8 cellular contexts compared by ENCODE assay signal in genomic region chr4:25439913-25440477, GRCh38.
DNase-seq lines count a peak whose midpoint lies in the region; ATAC-seq and TF ChIP-seq lines count a peak whose summit lies in the region.

No MANE protein-coding gene starts in this region.

- intact Hi-C loops in Calu3 (cut with micrococcal nuclease; ENCODE audit: unreplicated experiment), result loop anchor here (2.0 to 5.0 kb wide), 3 partner anchors 67 to 317 kb away; partner anchors contain the start of gene SLC34A2

- no peak overlapping the region for H3K4me3 ChIP-seq in endodermal cell (ENCODE audit: low read length)

- no peak overlapping the region for H3K4me3 Mint-ChIP-seq in Calu3 (ENCODE audit: low read depth, unreplicated experiment)
- no peak overlapping the region for H3K4me3 Mint-ChIP-seq in endodermal cell
- no peak overlapping the region for H3K4me3 Mint-ChIP-seq in mesothelial cell of epicardium

- H3K27ac ChIP-seq in endodermal cell (ENCODE audit: low read depth, low read length) (no peak overlapping the region), substantia nigra (ENCODE audit: low read depth, low read length, poor library complexity, severe bottlenecking) (no peak overlapping the region)

- DNase-seq in Calu3, result peak; percentile 70
- DNase-seq in NCI-H446 treated with DMSO at 0.1 percent for 48 hours (lab: John Stamatoyannopoulos, UW), result peak; percentile 16
- DNase-seq in activated CD4-positive, alpha-beta T cell treated with anti-CD3 and anti-CD28 coated beads, Interleukin-2, amount 50 U/mL, for 1 hour, result peak; percentile 27
- peak; percentile 88 for DNase-seq in endodermal cell
- peak in 1 of 2 experiments; percentile 50 for DNase-seq in mesothelial cell of epicardium (ENCODE audit: low spot score in 2 of 2, unreplicated experiment in 2 of 2)
- DNase-seq in substantia nigra (lab: John Stamatoyannopoulos, UW), result peak in 34 of 49 donors; percentile 4 to 74 (median 37)

- H3K9ac ChIP-seq in endodermal cell (ENCODE audit: extremely low read depth, low read length, poor library complexity, severe bottlenecking), result no peak overlapping the region

- BruUV-seq in Calu3 (replicated peaks; lab: Mats Ljungman, UMichigan), result no TSS peak

- H3K27me3 ChIP-seq in endodermal cell (ENCODE audit: control insufficient read depth, insufficient read depth, low read length, poor library complexity, severe bottlenecking), result no peaks in the 10 kb centered on the region

- H3K36me3 Mint-ChIP-seq in Calu3 (ENCODE audit: insufficient read depth, unreplicated experiment) (peaks cover 5% of the 10 kb centered on the region), endodermal cell (ENCODE audit: low read depth) (no peaks in the 10 kb centered on the region), mesothelial cell of epicardium (peaks cover 4% of the 10 kb centered on the region)

- H3K36me3 ChIP-seq in endodermal cell (ENCODE audit: control insufficient read depth, insufficient read depth, low read length), result no peaks in the 10 kb centered on the region

- H3K27ac Mint-ChIP-seq in Calu3 (ENCODE audit: unreplicated experiment) (no peak overlapping the region), endodermal cell (no peak overlapping the region), mesothelial cell of epicardium (peak overlapping the region; percentile 41)

- CTCF ChIA-PET in Calu3 (lab: Charles Lee), result interaction anchor here (3.8 kb wide), 1 partner anchor 328 kb away, joined by 21 read pairs; no protein-coding TSS in a partner anchor

- H3K4me1 Mint-ChIP-seq in Calu3 (ENCODE audit: low read depth, unreplicated experiment) (peaks cover 27% of the 10 kb centered on the region), endodermal cell (peaks cover 4% of the 10 kb centered on the region), mesothelial cell of epicardium (peaks cover 11% of the 10 kb centered on the region)

- H3K4me1 ChIP-seq in endodermal cell (ENCODE audit: control insufficient read depth, insufficient read depth, low read length), result peaks cover 4% of the 10 kb centered on the region

- ATAC-seq in GM19438 (IDR thresholded peaks at IDR 0.05; ENCODE audit: low read depth, unreplicated experiment) (peak; percentile 94), HG03442 (IDR thresholded peaks at IDR 0.05; ENCODE audit: unreplicated experiment) (peak; percentile 85)

- H3K9me3 Mint-ChIP-seq in Calu3 (ENCODE audit: low read depth, unreplicated experiment) (no peaks in the 10 kb centered on the region), endodermal cell (peaks cover 6% of the 10 kb centered on the region), mesothelial cell of epicardium (peaks cover 13% of the 10 kb centered on the region)

- WGBS in endodermal cell (ENCODE audit: insufficient coverage in 1 of 2, insufficient read length in 1 of 2), 2 experiments, result 0 to 55% methylated on average over 1 to 2 of the region's 2 CpGs

- TF ChIP-seq CTCF in Calu3 (IDR thresholded peaks at IDR 0.05; ENCODE audit: unreplicated experiment) (peak; percentile 75), endodermal cell (conservative IDR thresholded peaks at IDR 0.05) (peak; percentile 96), mesothelial cell of epicardium (IDR thresholded peaks at IDR 0.05; ENCODE audit: unreplicated experiment) (peak; percentile 81)

- H3K27me3 Mint-ChIP-seq in Calu3 (ENCODE audit: unreplicated experiment) (no peaks in the 10 kb centered on the region), endodermal cell (ENCODE audit: insufficient read depth) (no peaks in the 10 kb centered on the region), mesothelial cell of epicardium (ENCODE audit: low read depth) (no peaks in the 10 kb centered on the region)

- no peaks in the 10 kb centered on the region for H3K9me3 ChIP-seq in endodermal cell (ENCODE audit: control insufficient read depth, low read length)
